ENCODE assay signal across 12 cellular contexts in genomic region chr2:138030459-138030858, GRCh38.
A peak's percentile ranks its signal among the peaks of the same experiment; 100 is the strongest.
DNase-seq lines count a peak whose midpoint lies in the region; ATAC-seq and TF ChIP-seq lines count a peak whose summit lies in the region.
"Had no signal": no experiment of that assay in that cellular context is flagged by ENCODE, and none has a peak within 500 bp of the region (broad histone marks: within the 10 kb centered on the region; RNA-seq: fewer than 3 reads in every experiment).

No MANE protein-coding gene starts in this region.

- no peaks in the 10 kb centered on the region for H3K27me3 ChIP-seq in BJ (ENCODE audit: control insufficient read depth, insufficient read depth, low read length)
- H3K27me3 ChIP-seq: BLaER1 treated with 17β-estradiol and CSF1 and Interleukin-3, amounts not matched to agents 10 nM and 100 nM had no signal

- H3K36me3 ChIP-seq in BJ (ENCODE audit: control insufficient read depth, insufficient read depth, low read length) = no peaks in the 10 kb centered on the region
- H3K36me3 ChIP-seq: BLaER1 treated with 17β-estradiol and CSF1 and Interleukin-3, amounts not matched to agents 10 nM and 100 nM had no signal

- H3K4me1 Mint-ChIP-seq in activated CD4-positive, alpha-beta T cell treated with anti-CD3 and anti-CD28 coated beads, Interleukin-2, amount 10 ng/mL, durations not matched to agents 7 days and 5 days = no peaks in the 10 kb centered on the region

- H3K27ac Mint-ChIP-seq in activated CD4-positive, alpha-beta T cell treated with anti-CD3 and anti-CD28 coated beads, Interleukin-2, amount 10 ng/mL, durations not matched to agents 7 days and 5 days = no peak overlapping the region
- H3K27ac Mint-ChIP-seq: activated CD4-positive, alpha-beta memory T cell treated with anti-CD3 and anti-CD28 coated beads for 36 hours had no signal

- POLR2A ChIA-PET in BJ (lab: Charles Lee) = no interaction called here
- POLR2A ChIA-PET in activated CD4-positive, alpha-beta T cell treated with anti-CD3 and anti-CD28 coated beads, Interleukin-2, amount 10 ng/mL, durations not matched to agents 7 days and 5 days (lab: Charles Lee) = no interaction called here

- in situ Hi-C loops in astrocyte of the cerebellum (cut with HindIII; ENCODE audit: low sequenced_read_pairs) = no loop called here

- DNase-seq in BJ (ENCODE audit: low read depth) (peak; percentile 19), GM20000 (ENCODE audit: low spot score) (peak; percentile 7), astrocyte of the cerebellum (ENCODE audit: low read depth) (peak; percentile 65), NOMO-1 treated with DMSO at 0.1 percent for 48 hours (lab: John Stamatoyannopoulos, UW; ENCODE audit: unreplicated experiment) (no peak), NCI-H1092 (lab: John Stamatoyannopoulos, UW) (no peak)
- no peak for DNase-seq in activated CD4-positive, alpha-beta T cell treated with anti-CD3 and anti-CD28 coated beads, Interleukin-2, amount 10 ng/mL, durations not matched to agents 7 days and 5 days
- DNase-seq in stimulated activated CD4-positive, alpha-beta T cell treated with anti-CD3 and anti-CD28 coated beads, Interleukin-15, amount 100 ng/mL, for 24 hours = no peak
- DNase-seq: activated CD4-positive, alpha-beta memory T cell treated with anti-CD3 and anti-CD28 coated beads for 36 hours; central memory CD4-positive, alpha-beta T cell; SHP77 treated with DMSO at 0.1 percent for 48 hours had no signal

- H3K27me3 Mint-ChIP-seq in activated CD4-positive, alpha-beta T cell treated with anti-CD3 and anti-CD28 coated beads, Interleukin-2, amount 10 ng/mL, durations not matched to agents 7 days and 5 days = no peaks in the 10 kb centered on the region
- H3K27me3 Mint-ChIP-seq: activated CD4-positive, alpha-beta memory T cell treated with anti-CD3 and anti-CD28 coated beads for 36 hours had no signal

- peak; percentile 44 for ATAC-seq in HG03060 (IDR thresholded peaks at IDR 0.05; ENCODE audit: low read depth, unreplicated experiment)

- no peak overlapping the region for H3K4me3 ChIP-seq in BJ (ENCODE audit: low read depth, low read length)
- H3K4me3 ChIP-seq in astrocyte of the cerebellum (ENCODE audit: low read depth, low read length) = no peak overlapping the region
- H3K4me3 ChIP-seq: BLaER1 treated with 17β-estradiol and CSF1 and Interleukin-3, amounts not matched to agents 10 nM and 100 nM had no signal

- H3K9me3 Mint-ChIP-seq in activated CD4-positive, alpha-beta T cell treated with anti-CD3 and anti-CD28 coated beads, Interleukin-2, amount 10 ng/mL, durations not matched to agents 7 days and 5 days = peaks cover 3% of the 10 kb centered on the region
- H3K9me3 Mint-ChIP-seq: activated CD4-positive, alpha-beta memory T cell treated with anti-CD3 and anti-CD28 coated beads for 36 hours had no signal

- no peaks in the 10 kb centered on the region for H3K36me3 Mint-ChIP-seq in activated CD4-positive, alpha-beta T cell treated with anti-CD3 and anti-CD28 coated beads, Interleukin-2, amount 10 ng/mL, durations not matched to agents 7 days and 5 days (ENCODE audit: low read depth)
- H3K36me3 Mint-ChIP-seq: activated CD4-positive, alpha-beta memory T cell treated with anti-CD3 and anti-CD28 coated beads for 36 hours had no signal

- H3K4me3 Mint-ChIP-seq in activated CD4-positive, alpha-beta T cell treated with anti-CD3 and anti-CD28 coated beads, Interleukin-2, amount 10 ng/mL, durations not matched to agents 7 days and 5 days = no peak overlapping the region
- H3K4me3 Mint-ChIP-seq: activated CD4-positive, alpha-beta memory T cell treated with anti-CD3 and anti-CD28 coated beads for 36 hours had no signal

- CTCF ChIA-PET in BJ (lab: Yijun Ruan, JAX) = interaction anchor here (1.0 kb wide), 1 partner anchor 14 kb away, joined by 3 read pairs; no protein-coding TSS in a partner anchor
- CTCF ChIA-PET in activated CD4-positive, alpha-beta T cell treated with anti-CD3 and anti-CD28 coated beads, Interleukin-2, amount 10 ng/mL, durations not matched to agents 7 days and 5 days (lab: Charles Lee) = no interaction called here

- TF ChIP-seq CTCF in BJ (IDR thresholded peaks at IDR 0.05; ENCODE audit: insufficient read depth, low read depth, low read length) (no peak), GM20000 (IDR thresholded peaks at IDR 0.05; ENCODE audit: extremely low read depth, missing control alignments) (no peak), astrocyte of the cerebellum (IDR thresholded peaks at IDR 0.05; ENCODE audit: low read depth, low read length, missing control alignments) (no peak)

Comparison
In these comparisons a context has a peak if more than half of its experiments do, and no peak if none do; other contexts are left out.
1. DNase-seq: peak in BJ (single experiment), GM20000 (single experiment) and astrocyte of the cerebellum (single experiment); none in activated CD4-positive, alpha-beta T cell treated with anti-CD3 and anti-CD28 coated beads, Interleukin-2, amount 10 ng/mL, durations not matched to agents 7 days and 5 days (single experiment), NOMO-1 treated with DMSO at 0.1 percent for 48 hours (single experiment), NCI-H1092 (single experiment) and stimulated activated CD4-positive, alpha-beta T cell treated with anti-CD3 and anti-CD28 coated beads, Interleukin-15, amount 100 ng/mL, for 24 hours (single experiment).